Comparison of ENCODE assay signal across 8 cellular contexts in genomic region chr19:44753619-44753931, GRCh38. TPM values are rescaled to one million over a fixed set of nuclear protein-coding genes. Genes with fewer than 3 reads are reported as not detected.
A peak's percentile ranks its signal among the peaks of the same experiment; 100 is the strongest.
DNase-seq lines count a peak whose midpoint lies in the region; ATAC-seq, FAIRE-seq and TF ChIP-seq lines count a peak whose summit lies in the region.

No MANE protein-coding gene starts in this region.

- H3K27me3 ChIP-seq in keratinocyte (ENCODE audit: control insufficient read depth, extremely low read depth, insufficient read depth, low read length) (no peaks in the 10 kb centered on the region), testis (no peaks in the 10 kb centered on the region)

- no peak overlapping the region for H2AFZ ChIP-seq in keratinocyte (ENCODE audit: control insufficient read depth, low read length)

- 0 to 2% (median 0%) methylated on average over 7 to 12 of the region's 12 CpGs for WGBS in adipose tissue, 3 donors
- 15 to 26% methylated on average over 7 to 12 of the region's 12 CpGs for WGBS in testis, 2 donors

- peak overlapping the region; percentile 28 to 62 (median 58) for H3K4me3 ChIP-seq in keratinocyte (ENCODE audit: control insufficient read depth in 2 of 3, extremely low read depth in 1 of 3, insufficient read depth in 2 of 3, low read depth in 1 of 3, low read length in 3 of 3)
- peak overlapping the region; percentile 21 to 51 for H3K4me3 ChIP-seq in testis

- CTCF ChIA-PET in activated CD8-positive, alpha-beta memory T cell treated with anti-CD3 and anti-CD28 coated beads, Interleukin-2, amount 10 ng/mL, durations not matched to agents 7 days and 5 days (lab: Charles Lee): interaction anchor here (1.0 to 3.5 kb wide), 8 partner anchors 9 to 201 kb away, joined by 3 to 41 read pairs (median 4); partner anchors contain the start of gene CLPTM1

- peak overlapping the region; percentile 94 for H3K27ac Mint-ChIP-seq in activated CD8-positive, alpha-beta memory T cell treated with anti-CD3 and anti-CD28 coated beads, Interleukin-2, amount 10 ng/mL, durations not matched to agents 7 days and 5 days

- H3K9me1 ChIP-seq in keratinocyte (ENCODE audit: control insufficient read depth, extremely low read depth, insufficient read depth, low read length): peaks cover 4% of the 10 kb centered on the region

- no peak for DNase-seq in activated CD8-positive, alpha-beta memory T cell treated with anti-CD3 and anti-CD28 coated beads, Interleukin-2, amount 10 ng/mL, durations not matched to agents 7 days and 5 days
- DNase-seq in activated CD8-positive, alpha-beta memory T cell treated with anti-CD3 and anti-CD28 coated beads for 24 hours: no peak
- DNase-seq in keratinocyte (ENCODE audit: low read depth, low spot score): no peak
- DNase-seq in testis: no peak
- no peak for DNase-seq in activated gamma-delta T cell (lab: John Stamatoyannopoulos, UW)
- no peak for DNase-seq in SW480 (ENCODE audit: low spot score)

- H3K36me3 Mint-ChIP-seq in activated CD8-positive, alpha-beta memory T cell treated with anti-CD3 and anti-CD28 coated beads, Interleukin-2, amount 10 ng/mL, durations not matched to agents 7 days and 5 days: peaks cover 63% of the 10 kb centered on the region

- FAIRE-seq in keratinocyte (lab: Jason Lieb, UNC): no peak

- H3K9ac ChIP-seq in keratinocyte (ENCODE audit: control insufficient read depth, extremely low read depth, insufficient read depth, low read length): peak overlapping the region; percentile 77

- H4K20me1 ChIP-seq in keratinocyte (ENCODE audit: control insufficient read depth, extremely low read depth, insufficient read depth, low read length): no peaks in the 10 kb centered on the region

- peaks cover 16% of the 10 kb centered on the region for H3K79me2 ChIP-seq in keratinocyte (ENCODE audit: control insufficient read depth, insufficient read depth, low read length)

- peak overlapping the region; percentile 88 for H3K4me3 Mint-ChIP-seq in activated CD8-positive, alpha-beta memory T cell treated with anti-CD3 and anti-CD28 coated beads, Interleukin-2, amount 10 ng/mL, durations not matched to agents 7 days and 5 days

- no peak for TF ChIP-seq POLR2A in testis (IDR thresholded peaks at IDR 0.05)

- peak overlapping the region; percentile 98 for H3K27ac ChIP-seq in adipose tissue (ENCODE audit: low read depth, low read length)
- H3K27ac ChIP-seq in keratinocyte (ENCODE audit: control insufficient read depth, insufficient read depth, low read length): peak overlapping the region; percentile 83
- peak overlapping the region; percentile 83 to 86 for H3K27ac ChIP-seq in testis

- peaks cover 70% of the 10 kb centered on the region for H3K4me1 Mint-ChIP-seq in activated CD8-positive, alpha-beta memory T cell treated with anti-CD3 and anti-CD28 coated beads, Interleukin-2, amount 10 ng/mL, durations not matched to agents 7 days and 5 days

- H3K4me2 ChIP-seq in keratinocyte (ENCODE audit: control insufficient read depth, extremely low read depth, insufficient read depth, low read depth, low read length): peak overlapping the region; percentile 93

- H3K4me1 ChIP-seq in keratinocyte (ENCODE audit: control insufficient read depth, extremely low read depth, insufficient read depth, low read length) (peaks cover 35% of the 10 kb centered on the region), testis (peaks cover 59% of the 10 kb centered on the region)

- ATAC-seq in activated CD8-positive, alpha-beta memory T cell treated with anti-CD3 and anti-CD28 coated beads, Interleukin-2, amount 10 ng/mL, durations not matched to agents 7 days and 5 days: no peak
- ATAC-seq in HG02571 (IDR thresholded peaks at IDR 0.05; ENCODE audit: unreplicated experiment): no peak

- no peaks in the 10 kb centered on the region for H3K9me3 Mint-ChIP-seq in activated CD8-positive, alpha-beta memory T cell treated with anti-CD3 and anti-CD28 coated beads, Interleukin-2, amount 10 ng/mL, durations not matched to agents 7 days and 5 days (ENCODE audit: low read depth)

- intact Hi-C loops in testis (cut with DNase I; ENCODE audit: low total_unique reads): no loop called here

- dilution Hi-C loops in keratinocyte (cut with MboI; ENCODE audit: extremely low pct_ligation_motif_present, low sequenced_read_pairs): no loop called here

- no peaks in the 10 kb centered on the region for H3K27me3 Mint-ChIP-seq in activated CD8-positive, alpha-beta memory T cell treated with anti-CD3 and anti-CD28 coated beads, Interleukin-2, amount 10 ng/mL, durations not matched to agents 7 days and 5 days

- H3K9me3 ChIP-seq in keratinocyte (ENCODE audit: control insufficient read depth, low read depth, low read length) (no peaks in the 10 kb centered on the region), testis (no peaks in the 10 kb centered on the region)

- TF ChIP-seq CTCF in keratinocyte (optimal IDR thresholded peaks at IDR 0.05 in 1 of 3, IDR thresholded peaks at IDR 0.05 in 1 of 3, conservative IDR thresholded peaks at IDR 0.05 in 1 of 3; ENCODE audit: extremely low read depth in 1 of 3, insufficient read depth in 2 of 3, low read length in 3 of 3) (no peak), testis (IDR thresholded peaks at IDR 0.05) (no peak)

- peaks cover 23 to 26% of the 10 kb centered on the region in 2 experiments for H3K36me3 ChIP-seq in keratinocyte (ENCODE audit: control insufficient read depth in 2 of 2, extremely low read depth in 1 of 2, insufficient read depth in 2 of 2, low read length in 2 of 2)
- H3K36me3 ChIP-seq in testis (ENCODE audit: low read depth, missing control alignments): no peaks in the 10 kb centered on the region

RNA-seq across cellular contexts. Expression of gene BCL3, which starts 5.1 kb away (rescaled TPM):
- 10 to 100 TPM; 56.3 to 60.3 TPM for total RNA-seq in activated CD8-positive, alpha-beta memory T cell treated with anti-CD3 and anti-CD28 coated beads, Interleukin-2, amount 10 ng/mL, durations not matched to agents 7 days and 5 days
- polyA plus RNA-seq in adipose tissue: 100 to 1,000 TPM in 1 of 3 donors, 10 to 100 TPM in 2; 33.4 to 150 (median 97.6) TPM
- polyA plus RNA-seq in keratinocyte: 1.1 to 1.8 TPM (median 1.5 TPM) in 3 replicates
- 2.2 TPM for polyA plus RNA-seq in keratinocyte (2011; ENCODE audit: low read depth)
- 0.72 and 2.2 TPM in 2 replicates for polyA plus RNA-seq in keratinocyte (2011; cell fraction: cytosol; rRNA removed)
- 7.1 and 8.3 TPM in 2 replicates for polyA plus RNA-seq in keratinocyte (2011; cell fraction: nucleus; rRNA removed)
- polyA plus RNA-seq in keratinocyte (2012; ENCODE audit: low replicate concordance): 5.9 and 6.4 TPM in 2 replicates
- 1.1 to 5.8 TPM (median 3.1 TPM) in 3 replicates for polyA minus RNA-seq in keratinocyte
- 12.5 TPM for polyA minus RNA-seq in keratinocyte (2011; cell fraction: cytosol; rRNA and poly(A)+ RNA removed)
- 4.1 and 5.1 TPM in 2 replicates for polyA minus RNA-seq in keratinocyte (2011; cell fraction: nucleus; rRNA and poly(A)+ RNA removed)
- total RNA-seq in testis: 10 to 100 TPM; 31.7 to 38.1 TPM
- 15.5 TPM for polyA plus RNA-seq in testis (ENCODE audit: insufficient read depth, low read depth, low replicate concordance)

RNA-seq across cellular contexts. Expression of gene CBLC, which starts 24.1 kb away (rescaled TPM):
- not detected for total RNA-seq in activated CD8-positive, alpha-beta memory T cell treated with anti-CD3 and anti-CD28 coated beads, Interleukin-2, amount 10 ng/mL, durations not matched to agents 7 days and 5 days
- polyA plus RNA-seq in adipose tissue (10 to 100 TPM in 1 of 3 donors, 1 to 10 TPM in 1, under 1 TPM in 1; 0.45 to 11.1 (median 2.0) TPM), keratinocyte (27.8 to 58.6 TPM (median 30.1 TPM) in 3 replicates), testis (ENCODE audit: insufficient read depth, low read depth, low replicate concordance) (1.9 TPM)
- polyA plus RNA-seq in keratinocyte (2011; ENCODE audit: low read depth): 12.3 TPM
- 27.4 and 54.0 TPM in 2 replicates for polyA plus RNA-seq in keratinocyte (2011; cell fraction: cytosol; rRNA removed)
- polyA plus RNA-seq in keratinocyte (2011; cell fraction: nucleus; rRNA removed): 57.2 and 98.5 TPM in 2 replicates
- 26.6 and 50.7 TPM in 2 replicates for polyA plus RNA-seq in keratinocyte (2012; ENCODE audit: low replicate concordance)
- polyA minus RNA-seq in keratinocyte: 68.8 to 110 TPM (median 88.1 TPM) in 3 replicates
- polyA minus RNA-seq in keratinocyte (2011; cell fraction: cytosol; rRNA and poly(A)+ RNA removed): 80.4 TPM
- 55.4 and 73.0 TPM in 2 replicates for polyA minus RNA-seq in keratinocyte (2011; cell fraction: nucleus; rRNA and poly(A)+ RNA removed)
- total RNA-seq in testis: 1 to 10 TPM; 4.9 to 6.9 TPM

RNA-seq across cellular contexts. Expression of gene CEACAM16, which starts 54.6 kb away (rescaled TPM):
- not detected for total RNA-seq in activated CD8-positive, alpha-beta memory T cell treated with anti-CD3 and anti-CD28 coated beads, Interleukin-2, amount 10 ng/mL, durations not matched to agents 7 days and 5 days
- polyA plus RNA-seq in adipose tissue (under 1 TPM in 1 of 3 donors, not detected in 2; 0.07 TPM), keratinocyte (not detected in 3 replicates), testis (ENCODE audit: insufficient read depth, low read depth, low replicate concordance) (not detected)
- polyA plus RNA-seq in keratinocyte (2011; ENCODE audit: low read depth): not detected
- not detected in 2 replicates for polyA plus RNA-seq in keratinocyte (2011; cell fraction: cytosol; rRNA removed)
- not detected in 2 replicates for polyA plus RNA-seq in keratinocyte (2011; cell fraction: nucleus; rRNA removed)
- polyA plus RNA-seq in keratinocyte (2012; ENCODE audit: low replicate concordance): not detected in 2 replicates
- polyA minus RNA-seq in keratinocyte: not detected in 3 replicates
- polyA minus RNA-seq in keratinocyte (2011; cell fraction: cytosol; rRNA and poly(A)+ RNA removed): not detected
- polyA minus RNA-seq in keratinocyte (2011; cell fraction: nucleus; rRNA and poly(A)+ RNA removed): not detected in 2 replicates
- total RNA-seq in testis: under 1 TPM in 1 of 2 donors, not detected in 1; 0.50 TPM

RNA-seq across cellular contexts. Expression of gene BCAM, which starts 55.3 kb away (rescaled TPM):
- total RNA-seq in activated CD8-positive, alpha-beta memory T cell treated with anti-CD3 and anti-CD28 coated beads, Interleukin-2, amount 10 ng/mL, durations not matched to agents 7 days and 5 days: not detected
- 10 to 100 TPM; 23.8 to 66.5 (median 62.1) TPM for polyA plus RNA-seq in adipose tissue
- 13.6 to 28.4 TPM (median 20.8 TPM) in 3 replicates for polyA plus RNA-seq in keratinocyte
- 35.5 TPM for polyA plus RNA-seq in keratinocyte (2011; ENCODE audit: low read depth)
- polyA plus RNA-seq in keratinocyte (2011; cell fraction: cytosol; rRNA removed): 8.3 and 23.8 TPM in 2 replicates
- polyA plus RNA-seq in keratinocyte (2011; cell fraction: nucleus; rRNA removed): 77.2 and 107 TPM in 2 replicates
- polyA plus RNA-seq in keratinocyte (2012; ENCODE audit: low replicate concordance): 44.8 and 76.7 TPM in 2 replicates
- 13.7 to 36.7 TPM (median 16.2 TPM) in 3 replicates for polyA minus RNA-seq in keratinocyte
- 39.3 TPM for polyA minus RNA-seq in keratinocyte (2011; cell fraction: cytosol; rRNA and poly(A)+ RNA removed)
- polyA minus RNA-seq in keratinocyte (2011; cell fraction: nucleus; rRNA and poly(A)+ RNA removed): 68.3 and 68.9 TPM in 2 replicates
- total RNA-seq in testis: 100 to 1,000 TPM in 1 of 2 donors, 10 to 100 TPM in 1; 67.8 to 128 TPM
- 113 TPM for polyA plus RNA-seq in testis (ENCODE audit: insufficient read depth, low read depth, low replicate concordance)
